Comparison of ENCODE assay signal across 9 cellular contexts in the genomic region with DNA sequence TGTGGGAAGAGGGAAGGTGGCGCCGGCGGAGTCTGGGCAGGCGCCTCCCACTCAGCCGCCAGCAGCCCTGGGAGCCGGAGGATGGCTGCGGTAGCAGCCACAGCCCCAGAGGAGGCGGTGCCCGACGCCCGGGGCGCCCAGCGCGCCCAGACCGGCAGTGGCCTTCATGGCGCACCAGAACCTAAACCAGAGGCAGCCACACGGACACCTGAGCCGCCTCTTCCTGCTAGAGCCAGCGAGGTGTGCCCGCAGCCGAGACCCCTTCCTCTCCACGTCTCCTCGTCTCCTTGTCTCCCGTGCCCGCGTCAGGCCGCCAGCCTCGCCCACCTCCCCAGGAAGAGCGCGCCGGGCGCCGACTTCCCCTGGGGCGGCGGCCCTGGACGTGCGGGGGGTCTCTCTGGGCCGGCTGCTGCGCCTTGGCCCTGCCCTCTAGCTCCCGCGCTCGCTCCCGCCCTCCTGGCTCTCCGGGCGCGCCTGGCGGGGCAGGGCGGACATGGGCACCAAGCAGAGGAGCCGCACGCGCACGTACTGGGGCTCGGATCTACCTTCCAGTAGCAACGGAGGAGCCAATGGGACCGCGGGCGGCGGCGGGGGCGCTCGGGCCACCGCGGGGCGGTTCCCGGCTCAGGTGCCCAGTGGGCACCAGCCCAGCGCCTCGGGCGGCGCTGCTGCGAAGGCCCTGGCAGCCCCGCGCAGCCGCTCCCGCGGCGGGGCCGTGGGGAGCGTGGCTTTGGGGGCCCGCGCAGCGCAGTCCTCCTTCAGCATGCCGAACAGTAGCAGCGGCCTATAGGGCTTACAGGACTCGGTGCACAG. TPM values are rescaled to one million over a fixed set of nuclear protein-coding genes. Genes with fewer than 3 reads are reported as not detected.
DNase-seq lines count a peak whose midpoint lies in the region; ATAC-seq and TF ChIP-seq lines count a peak whose summit lies in the region.
"Had no signal": no experiment of that assay in that cellular context is flagged by ENCODE, and none has a peak within 500 bp of the region (broad histone marks: within the 10 kb centered on the region; RNA-seq: fewer than 3 reads in every experiment).

No MANE protein-coding gene starts in this region.

- peaks cover 71% of the 10 kb centered on the region for H3K27me3 Mint-ChIP-seq in activated naive CD8-positive, alpha-beta T cell treated with anti-CD3 and anti-CD28 coated beads for 36 hours
- peaks cover 49% of the 10 kb centered on the region for H3K27me3 Mint-ChIP-seq in osteocyte (ENCODE audit: unreplicated experiment)

- peak overlapping the region in 9 of 10 donors; percentile 21 to 91 (median 84) for H3K27ac ChIP-seq in heart right ventricle

- 1% methylated on average over 82 to 84 of the region's 84 CpGs for WGBS in heart right ventricle, 2 donors

- peak overlapping the region; percentile 55 to 85 (median 68) for H3K4me3 ChIP-seq in heart right ventricle

- no peak overlapping the region for H3K27ac Mint-ChIP-seq in activated naive CD8-positive, alpha-beta T cell treated with anti-CD3 and anti-CD28 coated beads for 36 hours
- H3K27ac Mint-ChIP-seq in osteocyte (ENCODE audit: unreplicated experiment), result peak overlapping the region; percentile 49

- DNase-seq in activated T-cell treated with anti-CD3 and anti-CD28 coated beads for 48 hours (ENCODE audit: low read depth), result peak; percentile 31
- no peak for DNase-seq in activated T-cell treated with anti-CD3 and anti-CD28 coated beads, Interleukin-2, amount 50 U/mL, for 1 hour
- DNase-seq in NCI-H2029 treated with DMSO at 0.1 percent for 48 hours (lab: John Stamatoyannopoulos, UW), result peak; percentile 30
- peak; percentile 29 for DNase-seq in activated naive CD8-positive, alpha-beta T cell treated with anti-CD3 and anti-CD28 coated beads for 36 hours
- DNase-seq in heart right ventricle, result peak; percentile 30 to 55
- DNase-seq in osteocyte (ENCODE audit: extremely low spot score, unreplicated experiment), result no peak

- H3K9me3 ChIP-seq in heart right ventricle, result peaks cover 0 to under 1% (median 0%) of the 10 kb centered on the region in 11 donors

- peaks cover under 1% of the 10 kb centered on the region for H3K9me3 Mint-ChIP-seq in activated naive CD8-positive, alpha-beta T cell treated with anti-CD3 and anti-CD28 coated beads for 36 hours
- peaks cover 1% of the 10 kb centered on the region for H3K9me3 Mint-ChIP-seq in osteocyte (ENCODE audit: unreplicated experiment)

- H3K27me3 ChIP-seq in heart right ventricle, result peaks cover 0 to 65% (median 21%) of the 10 kb centered on the region in 7 donors

- no peaks in the 10 kb centered on the region for H3K36me3 Mint-ChIP-seq in activated naive CD8-positive, alpha-beta T cell treated with anti-CD3 and anti-CD28 coated beads for 36 hours
- no peaks in the 10 kb centered on the region for H3K36me3 Mint-ChIP-seq in osteocyte (ENCODE audit: unreplicated experiment)

- peaks cover 0 to 34% (median 12%) of the 10 kb centered on the region in 9 donors for H3K4me1 ChIP-seq in heart right ventricle

- TF ChIP-seq CTCF in heart right ventricle (IDR thresholded peaks at IDR 0.05) (peak in 5 of 9 donors; percentile 10 to 37 (median 28)), osteocyte (IDR thresholded peaks at IDR 0.05) (peak; percentile 25)

- intact Hi-C loops in heart right ventricle (cut with DNase I), result no loop called here

- H3K36me3 ChIP-seq in heart right ventricle, result no peaks in the 10 kb centered on the region

- H3K4me3 Mint-ChIP-seq in activated naive CD8-positive, alpha-beta T cell treated with anti-CD3 and anti-CD28 coated beads for 36 hours, result peak overlapping the region; percentile 58
- H3K4me3 Mint-ChIP-seq in osteocyte (ENCODE audit: unreplicated experiment), result peak overlapping the region; percentile 74

- ATAC-seq in heart right ventricle (peak; percentile 83 to 93 (median 91)), GM19467 (IDR thresholded peaks at IDR 0.05; ENCODE audit: unreplicated experiment) (no peak), GM19351 (IDR thresholded peaks at IDR 0.05; ENCODE audit: unreplicated experiment) (no peak)

- peaks cover 21% of the 10 kb centered on the region for H3K4me1 Mint-ChIP-seq in activated naive CD8-positive, alpha-beta T cell treated with anti-CD3 and anti-CD28 coated beads for 36 hours
- H3K4me1 Mint-ChIP-seq in osteocyte (ENCODE audit: unreplicated experiment), result peaks cover 1% of the 10 kb centered on the region

RNA-seq across cellular contexts. Expression of gene SFTPD, which starts 33.0 kb away (rescaled TPM):
- total RNA-seq in activated naive CD8-positive, alpha-beta T cell treated with anti-CD3 and anti-CD28 coated beads for 36 hours, result not detected
- 1 to 10 TPM in 4 of 10 donors, under 1 TPM in 6; 0.29 to 2.2 (median 0.87) TPM for total RNA-seq in heart right ventricle
- under 1 TPM in 1 of 2 donors, not detected in 1; 0.22 TPM for polyA plus RNA-seq in heart right ventricle
- total RNA-seq in osteocyte, result 0.35 and 0.60 TPM in 2 replicates
- total RNA-seq: dermis microvascular lymphatic vessel endothelial cell had no signal

Comparison
In these comparisons a context has a peak if more than half of its experiments do, and no peak if none do; other contexts are left out.
1. DNase-seq: peak in activated T-cell treated with anti-CD3 and anti-CD28 coated beads for 48 hours (single experiment), NCI-H2029 treated with DMSO at 0.1 percent for 48 hours (single experiment), activated naive CD8-positive, alpha-beta T cell treated with anti-CD3 and anti-CD28 coated beads for 36 hours (single experiment) and heart right ventricle (2 of 2); none in activated T-cell treated with anti-CD3 and anti-CD28 coated beads, Interleukin-2, amount 50 U/mL, for 1 hour (single experiment) and osteocyte (single experiment).
2. ATAC-seq: peak in heart right ventricle (8 of 8); none in GM19467 (single experiment) and GM19351 (single experiment).